1 cellular context compared by ENCODE assay signal in the genomic region with DNA sequence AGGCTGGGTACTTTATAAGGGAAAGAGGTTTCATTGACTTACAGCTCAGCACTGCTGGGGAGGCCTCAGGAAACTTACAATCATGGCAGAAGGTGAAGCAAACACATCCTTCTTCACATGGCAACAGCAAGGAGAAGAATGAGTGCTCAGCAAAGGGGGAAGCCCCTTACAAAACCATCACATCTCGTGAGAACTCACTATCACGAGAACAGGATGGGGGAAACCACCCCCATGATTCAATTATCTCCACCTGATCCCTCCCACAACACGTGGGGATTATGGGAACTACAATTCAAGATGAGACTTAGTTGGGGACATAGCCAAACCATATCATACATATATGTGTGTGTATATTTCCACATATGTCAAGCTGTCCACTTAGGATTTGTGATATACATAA.
TF ChIP-seq lines count a peak whose summit lies in the region.

No MANE protein-coding gene starts in this region.

TF ChIP-seq in GM12878, 131 proteins besides CTCF, POLR2A, EP300 and RAD21:
- TF ChIP-seq POLR2AphosphoS5 (IDR thresholded peaks at IDR 0.05; ENCODE audit: low read length) (peak; percentile 4; the same call in 1 of the 2 replicates), ZBED1 (IDR thresholded peaks at IDR 0.05; ENCODE audit: borderline replicate concordance) (peak; percentile 75; the same call in 1 of the 2 replicates), NFIC (IDR thresholded peaks at IDR 0.05; ENCODE audit: low read depth, low read length) (0 out of 2 replicates have a peak, but pooled peaks have one; percentile 15), ATF2 (IDR thresholded peaks at IDR 0.05; ENCODE audit: low read length) (peak; percentile 17; the same call in 1 of the 2 replicates), RUNX3 (IDR thresholded peaks at IDR 0.05; ENCODE audit: low read length) (peak; percentile 48), RAD51 (IDR thresholded peaks at IDR 0.05) (peak; percentile 64), ATF3 (IDR thresholded peaks at IDR 0.05; ENCODE audit: borderline replicate concordance, extremely low read depth, low read depth, low read length) (peak; percentile 18; the same call in 1 of the 2 replicates), BHLHE40 (IDR thresholded peaks at IDR 0.05; ENCODE audit: borderline replicate concordance in 1 of 2, low read depth in 2 of 2, low read length in 1 of 2) (peak in 1 of 2 experiments; percentile 39; a peak in 1 of 4 replicates), RELA (IDR thresholded peaks at IDR 0.05; ENCODE audit: borderline replicate concordance, partially characterized antibody) (peak; percentile 55)
- TF ChIP-seq, protein P1, sequence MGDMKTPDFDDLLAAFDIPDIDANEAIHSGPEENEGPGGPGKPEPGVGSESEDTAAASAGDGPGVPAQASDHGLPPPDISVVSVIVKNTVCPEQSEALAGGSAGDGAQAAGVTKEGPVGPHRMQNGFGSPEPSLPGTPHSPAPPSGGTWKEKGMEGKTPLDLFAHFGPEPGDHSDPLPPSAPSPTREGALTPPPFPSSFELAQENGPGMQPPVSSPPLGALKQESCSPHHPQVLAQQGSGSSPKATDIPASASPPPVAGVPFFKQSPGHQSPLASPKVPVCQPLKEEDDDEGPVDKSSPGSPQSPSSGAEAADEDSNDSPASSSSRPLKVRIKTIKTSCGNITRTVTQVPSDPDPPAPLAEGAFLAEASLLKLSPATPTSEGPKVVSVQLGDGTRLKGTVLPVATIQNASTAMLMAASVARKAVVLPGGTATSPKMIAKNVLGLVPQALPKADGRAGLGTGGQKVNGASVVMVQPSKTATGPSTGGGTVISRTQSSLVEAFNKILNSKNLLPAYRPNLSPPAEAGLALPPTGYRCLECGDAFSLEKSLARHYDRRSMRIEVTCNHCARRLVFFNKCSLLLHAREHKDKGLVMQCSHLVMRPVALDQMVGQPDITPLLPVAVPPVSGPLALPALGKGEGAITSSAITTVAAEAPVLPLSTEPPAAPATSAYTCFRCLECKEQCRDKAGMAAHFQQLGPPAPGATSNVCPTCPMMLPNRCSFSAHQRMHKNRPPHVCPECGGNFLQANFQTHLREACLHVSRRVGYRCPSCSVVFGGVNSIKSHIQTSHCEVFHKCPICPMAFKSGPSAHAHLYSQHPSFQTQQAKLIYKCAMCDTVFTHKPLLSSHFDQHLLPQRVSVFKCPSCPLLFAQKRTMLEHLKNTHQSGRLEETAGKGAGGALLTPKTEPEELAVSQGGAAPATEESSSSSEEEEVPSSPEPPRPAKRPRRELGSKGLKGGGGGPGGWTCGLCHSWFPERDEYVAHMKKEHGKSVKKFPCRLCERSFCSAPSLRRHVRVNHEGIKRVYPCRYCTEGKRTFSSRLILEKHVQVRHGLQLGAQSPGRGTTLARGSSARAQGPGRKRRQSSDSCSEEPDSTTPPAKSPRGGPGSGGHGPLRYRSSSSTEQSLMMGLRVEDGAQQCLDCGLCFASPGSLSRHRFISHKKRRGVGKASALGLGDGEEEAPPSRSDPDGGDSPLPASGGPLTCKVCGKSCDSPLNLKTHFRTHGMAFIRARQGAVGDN (IDR thresholded peaks at IDR 0.05), result peak; percentile 67; the same call in 1 of the 2 replicates
- TF ChIP-seq, protein P2, sequence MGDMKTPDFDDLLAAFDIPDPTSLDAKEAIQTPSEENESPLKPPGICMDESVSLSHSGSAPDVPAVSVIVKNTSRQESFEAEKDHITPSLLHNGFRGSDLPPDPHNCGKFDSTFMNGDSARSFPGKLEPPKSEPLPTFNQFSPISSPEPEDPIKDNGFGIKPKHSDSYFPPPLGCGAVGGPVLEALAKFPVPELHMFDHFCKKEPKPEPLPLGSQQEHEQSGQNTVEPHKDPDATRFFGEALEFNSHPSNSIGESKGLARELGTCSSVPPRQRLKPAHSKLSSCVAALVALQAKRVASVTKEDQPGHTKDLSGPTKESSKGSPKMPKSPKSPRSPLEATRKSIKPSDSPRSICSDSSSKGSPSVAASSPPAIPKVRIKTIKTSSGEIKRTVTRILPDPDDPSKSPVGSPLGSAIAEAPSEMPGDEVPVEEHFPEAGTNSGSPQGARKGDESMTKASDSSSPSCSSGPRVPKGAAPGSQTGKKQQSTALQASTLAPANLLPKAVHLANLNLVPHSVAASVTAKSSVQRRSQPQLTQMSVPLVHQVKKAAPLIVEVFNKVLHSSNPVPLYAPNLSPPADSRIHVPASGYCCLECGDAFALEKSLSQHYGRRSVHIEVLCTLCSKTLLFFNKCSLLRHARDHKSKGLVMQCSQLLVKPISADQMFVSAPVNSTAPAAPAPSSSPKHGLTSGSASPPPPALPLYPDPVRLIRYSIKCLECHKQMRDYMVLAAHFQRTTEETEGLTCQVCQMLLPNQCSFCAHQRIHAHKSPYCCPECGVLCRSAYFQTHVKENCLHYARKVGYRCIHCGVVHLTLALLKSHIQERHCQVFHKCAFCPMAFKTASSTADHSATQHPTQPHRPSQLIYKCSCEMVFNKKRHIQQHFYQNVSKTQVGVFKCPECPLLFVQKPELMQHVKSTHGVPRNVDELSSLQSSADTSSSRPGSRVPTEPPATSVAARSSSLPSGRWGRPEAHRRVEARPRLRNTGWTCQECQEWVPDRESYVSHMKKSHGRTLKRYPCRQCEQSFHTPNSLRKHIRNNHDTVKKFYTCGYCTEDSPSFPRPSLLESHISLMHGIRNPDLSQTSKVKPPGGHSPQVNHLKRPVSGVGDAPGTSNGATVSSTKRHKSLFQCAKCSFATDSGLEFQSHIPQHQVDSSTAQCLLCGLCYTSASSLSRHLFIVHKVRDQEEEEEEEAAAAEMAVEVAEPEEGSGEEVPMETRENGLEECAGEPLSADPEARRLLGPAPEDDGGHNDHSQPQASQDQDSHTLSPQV (IDR thresholded peaks at IDR 0.05), result peak; percentile 7; the same call in 1 of the 2 replicates
